Comparison of ENCODE assay signal across 14 cellular contexts in the genomic region with DNA sequence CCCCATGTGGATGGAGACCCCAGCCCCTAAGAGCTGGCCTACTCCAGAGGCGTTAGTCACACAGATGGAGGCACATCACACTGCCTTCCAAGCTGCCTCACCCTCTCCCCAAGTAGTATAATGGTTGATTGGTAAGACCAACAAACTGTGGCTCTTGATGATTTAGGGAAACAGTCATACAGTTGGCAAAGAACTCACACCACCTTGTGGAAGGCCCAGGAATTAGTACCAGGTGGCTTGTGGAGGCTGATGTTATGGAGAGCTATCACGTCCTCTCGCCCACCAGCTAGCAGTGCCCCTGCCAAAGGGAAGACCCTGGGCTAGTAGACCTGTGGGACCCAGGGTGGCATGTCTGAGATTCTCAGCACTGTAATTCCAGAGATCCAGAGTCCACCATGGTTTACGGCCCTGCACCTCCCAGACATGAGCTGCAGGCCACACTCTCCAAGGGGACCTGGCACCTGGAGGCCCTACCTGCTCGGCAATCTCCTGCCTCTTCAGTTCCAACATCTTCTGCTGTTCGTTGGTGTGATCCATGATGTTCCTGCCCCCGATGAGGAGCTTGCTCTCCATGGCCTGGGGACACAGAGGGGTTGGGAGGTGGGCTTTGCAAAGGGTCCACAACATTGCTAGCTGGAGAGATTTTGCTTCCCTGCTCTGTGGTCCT. TPM values are rescaled to one million over a fixed set of nuclear protein-coding genes. Genes with fewer than 3 reads are reported as not detected.
DNase-seq lines count a peak whose midpoint lies in the region; ATAC-seq and TF ChIP-seq lines count a peak whose summit lies in the region.
"Had no signal": no experiment of that assay in that cellular context is flagged by ENCODE, and none has a peak within 500 bp of the region (broad histone marks: within the 10 kb centered on the region; RNA-seq: fewer than 3 reads in every experiment).

No MANE protein-coding gene starts in this region.

- H3K4me3 ChIP-seq in Jurkat, Clone E6-1 (ENCODE audit: low read length) = no peak overlapping the region
- no peak overlapping the region for H3K4me3 ChIP-seq in osteoblast (ENCODE audit: insufficient read depth, low read length)
- no peak overlapping the region for H3K4me3 ChIP-seq in upper lobe of left lung
- H3K4me3 ChIP-seq: coronary artery, pancreas, SJSA1 had no signal

- H3K79me2 ChIP-seq in osteoblast (ENCODE audit: insufficient read depth, low read length) = peaks cover 2% of the 10 kb centered on the region

- H3K36me3 ChIP-seq in osteoblast (ENCODE audit: insufficient read depth, low read length) (no peaks in the 10 kb centered on the region), upper lobe of left lung (no peaks in the 10 kb centered on the region)
- H3K36me3 ChIP-seq: pancreas, SJSA1 had no signal

- no peaks in the 10 kb centered on the region for H3K9me3 ChIP-seq in osteoblast (ENCODE audit: low read depth, low read length)
- no peaks in the 10 kb centered on the region for H3K9me3 ChIP-seq in upper lobe of left lung
- H3K9me3 ChIP-seq: pancreas, SJSA1 had no signal

- POLR2A ChIA-PET in activated CD8-positive, alpha-beta T cell treated with anti-CD3 and anti-CD28 coated beads for 36 hours (lab: Charles Lee) = interaction anchor here (0.6 to 1.4 kb wide), 2 partner anchors 8 to 106 kb away, joined by 3 to 4 read pairs; no protein-coding TSS in a partner anchor
- POLR2A ChIA-PET in activated CD8-positive, alpha-beta T cell treated with anti-CD3 and anti-CD28 coated beads, Interleukin-2, amount 10 ng/mL, durations not matched to agents 7 days and 5 days (lab: Charles Lee) = interaction anchor here (1.4 kb wide), 1 partner anchor 349 kb away, joined by 3 read pairs; no protein-coding TSS in a partner anchor

- CTCF ChIA-PET in activated CD8-positive, alpha-beta T cell treated with anti-CD3 and anti-CD28 coated beads for 36 hours (lab: Charles Lee) = interaction anchor here (0.8 to 2.7 kb wide), 6 partner anchors 13 to 350 kb away, joined by 3 to 9 read pairs (median 4); no protein-coding TSS in a partner anchor
- CTCF ChIA-PET in activated CD8-positive, alpha-beta T cell treated with anti-CD3 and anti-CD28 coated beads, Interleukin-2, amount 10 ng/mL, durations not matched to agents 7 days and 5 days (lab: Charles Lee) = interaction anchor here (1.1 to 3.7 kb wide), 5 partner anchors 23 to 622 kb away, joined by 3 to 24 read pairs (median 3); no protein-coding TSS in a partner anchor

- no peaks in the 10 kb centered on the region for H3K27me3 Mint-ChIP-seq in activated CD8-positive, alpha-beta T cell treated with anti-CD3 and anti-CD28 coated beads for 36 hours
- H3K27me3 Mint-ChIP-seq in activated CD8-positive, alpha-beta T cell treated with anti-CD3 and anti-CD28 coated beads, Interleukin-2, amount 10 ng/mL, durations not matched to agents 7 days and 5 days (ENCODE audit: low read depth) = no peaks in the 10 kb centered on the region

- TF ChIP-seq POLR2A in upper lobe of left lung (IDR thresholded peaks at IDR 0.05) = no peak

- peak; percentile 12 for DNase-seq in activated CD8-positive, alpha-beta T cell treated with anti-CD3 and anti-CD28 coated beads for 36 hours
- DNase-seq in activated CD8-positive, alpha-beta T cell treated with anti-CD3 and anti-CD28 coated beads, Interleukin-2, amount 10 ng/mL, durations not matched to agents 7 days and 5 days = no peak
- peak; percentile 15 for DNase-seq in Jurkat, Clone E6-1 (ENCODE audit: low read depth, low spot score)
- peak; percentile 61 for DNase-seq in osteoblast (ENCODE audit: insufficient read length, low spot score, missing footprints)
- no peak for DNase-seq in upper lobe of left lung
- DNase-seq in cerebellar cortex (ENCODE audit: low spot score) = no peak
- DNase-seq: mesendoderm; NCI-H1436; pancreas; stimulated activated CD4-positive, alpha-beta T cell treated with anti-CD3 and anti-CD28 coated beads, Interleukin-15, amount 100 ng/mL, for 24 hours had no signal

- H3K4me2 ChIP-seq in osteoblast (ENCODE audit: insufficient read depth, low read length) = no peak overlapping the region

- no peak for TF ChIP-seq CTCF in activated CD8-positive, alpha-beta T cell treated with anti-CD3 and anti-CD28 coated beads for 36 hours (IDR thresholded peaks at IDR 0.05)
- TF ChIP-seq CTCF in osteoblast (IDR thresholded peaks at IDR 0.05; ENCODE audit: extremely low read depth, low read depth, low read length) (peak; percentile 16), upper lobe of left lung (IDR thresholded peaks at IDR 0.05) (no peak)

- H3K27me3 ChIP-seq in osteoblast (ENCODE audit: insufficient read depth, low read length) (no peaks in the 10 kb centered on the region), upper lobe of left lung (no peaks in the 10 kb centered on the region)
- H3K27me3 ChIP-seq: pancreas, SJSA1 had no signal

- no peak overlapping the region for H3K4me3 Mint-ChIP-seq in activated CD8-positive, alpha-beta T cell treated with anti-CD3 and anti-CD28 coated beads for 36 hours
- H3K4me3 Mint-ChIP-seq in activated CD8-positive, alpha-beta T cell treated with anti-CD3 and anti-CD28 coated beads, Interleukin-2, amount 10 ng/mL, durations not matched to agents 7 days and 5 days = no peak overlapping the region

- peak overlapping the region; percentile 7 for H3K27ac ChIP-seq in angular gyrus (ENCODE audit: low read depth, low read length)
- H3K27ac ChIP-seq in osteoblast (ENCODE audit: low read depth, low read length) = no peak overlapping the region
- no peak overlapping the region for H3K27ac ChIP-seq in upper lobe of left lung
- H3K27ac ChIP-seq: coronary artery, pancreas, SJSA1 had no signal

- WGBS in upper lobe of left lung, 2 donors = 88 to 100% methylated on average over 2 to 7 of the region's 7 CpGs

- H3K4me1 ChIP-seq in osteoblast (ENCODE audit: insufficient read depth, low read length) = peaks cover 2% of the 10 kb centered on the region
- peaks cover 5 to 8% (median 7%) of the 10 kb centered on the region in 4 donors for H3K4me1 ChIP-seq in upper lobe of left lung
- H3K4me1 ChIP-seq: pancreas had no signal

- no peak overlapping the region for H3K27ac Mint-ChIP-seq in activated CD8-positive, alpha-beta T cell treated with anti-CD3 and anti-CD28 coated beads for 36 hours
- H3K27ac Mint-ChIP-seq in activated CD8-positive, alpha-beta T cell treated with anti-CD3 and anti-CD28 coated beads, Interleukin-2, amount 10 ng/mL, durations not matched to agents 7 days and 5 days = no peak overlapping the region

- H3K9me3 Mint-ChIP-seq in activated CD8-positive, alpha-beta T cell treated with anti-CD3 and anti-CD28 coated beads for 36 hours = no peaks in the 10 kb centered on the region
- H3K9me3 Mint-ChIP-seq in activated CD8-positive, alpha-beta T cell treated with anti-CD3 and anti-CD28 coated beads, Interleukin-2, amount 10 ng/mL, durations not matched to agents 7 days and 5 days (ENCODE audit: insufficient read depth) = no peaks in the 10 kb centered on the region

- H3K36me3 Mint-ChIP-seq in activated CD8-positive, alpha-beta T cell treated with anti-CD3 and anti-CD28 coated beads for 36 hours (ENCODE audit: low read depth) = no peaks in the 10 kb centered on the region
- no peaks in the 10 kb centered on the region for H3K36me3 Mint-ChIP-seq in activated CD8-positive, alpha-beta T cell treated with anti-CD3 and anti-CD28 coated beads, Interleukin-2, amount 10 ng/mL, durations not matched to agents 7 days and 5 days (ENCODE audit: low read depth)

- H2AFZ ChIP-seq in osteoblast (ENCODE audit: low read length) = no peak overlapping the region

- TF ChIP-seq EP300 in upper lobe of left lung (IDR thresholded peaks at IDR 0.05) = no peak

- intact Hi-C loops in activated CD8-positive, alpha-beta T cell treated with anti-CD3 and anti-CD28 coated beads for 36 hours (cut with micrococcal nuclease) = no loop called here

- peaks cover 2% of the 10 kb centered on the region for H3K4me1 Mint-ChIP-seq in activated CD8-positive, alpha-beta T cell treated with anti-CD3 and anti-CD28 coated beads for 36 hours (ENCODE audit: low read depth)
- H3K4me1 Mint-ChIP-seq in activated CD8-positive, alpha-beta T cell treated with anti-CD3 and anti-CD28 coated beads, Interleukin-2, amount 10 ng/mL, durations not matched to agents 7 days and 5 days (ENCODE audit: low read depth) = peaks cover 7% of the 10 kb centered on the region

- H4K20me1 ChIP-seq in osteoblast (ENCODE audit: insufficient read depth, low read length) = peaks cover 11% of the 10 kb centered on the region

- ATAC-seq in activated CD8-positive, alpha-beta T cell treated with anti-CD3 and anti-CD28 coated beads for 36 hours = peak; percentile 29
- ATAC-seq in activated CD8-positive, alpha-beta T cell treated with anti-CD3 and anti-CD28 coated beads, Interleukin-2, amount 10 ng/mL, durations not matched to agents 7 days and 5 days = no peak
- no peak for ATAC-seq in upper lobe of left lung (ENCODE audit: low FRiP score in 2 of 2)
- ATAC-seq in HG02763 (IDR thresholded peaks at IDR 0.05; ENCODE audit: unreplicated experiment) = no peak
- ATAC-seq: pancreas had no signal

RNA-seq across cellular contexts. Expression of a gene that starts 26.3 kb away (rescaled TPM):
- total RNA-seq in activated CD8-positive, alpha-beta T cell treated with anti-CD3 and anti-CD28 coated beads for 36 hours = 1 to 10 TPM; 3.6 to 3.8 TPM
- 10 to 100 TPM; 11.3 to 13.4 TPM for total RNA-seq in activated CD8-positive, alpha-beta T cell treated with anti-CD3 and anti-CD28 coated beads, Interleukin-2, amount 10 ng/mL, durations not matched to agents 7 days and 5 days
- 11.1 TPM for polyA plus RNA-seq in Jurkat, Clone E6-1 (2012; ENCODE audit: insufficient read depth, insufficient read length)
- total RNA-seq in osteoblast = 14.4 and 17.0 TPM in 2 replicates
- total RNA-seq in upper lobe of left lung = 10 to 100 TPM in 1 of 6 donors, 1 to 10 TPM in 5; 2.4 to 15.7 (median 4.4) TPM

Comparison
In these comparisons a context has a peak if more than half of its experiments do, and no peak if none do; other contexts are left out.
1. DNase-seq: peak in activated CD8-positive, alpha-beta T cell treated with anti-CD3 and anti-CD28 coated beads for 36 hours (single experiment), Jurkat, Clone E6-1 (single experiment) and osteoblast (single experiment); none in activated CD8-positive, alpha-beta T cell treated with anti-CD3 and anti-CD28 coated beads, Interleukin-2, amount 10 ng/mL, durations not matched to agents 7 days and 5 days (single experiment), upper lobe of left lung (0 of 2) and cerebellar cortex (single experiment).